Comparison of ENCODE assay signal across 9 cellular contexts in genomic region chr1:18681423-18681835, GRCh38. TPM values are rescaled to one million over a fixed set of nuclear protein-coding genes. Genes with fewer than 3 reads are reported as not detected.
DNase-seq lines count a peak whose midpoint lies in the region; ATAC-seq, FAIRE-seq and TF ChIP-seq lines count a peak whose summit lies in the region.
"Had no signal": no experiment of that assay in that cellular context is flagged by ENCODE, and none has a peak within 500 bp of the region (broad histone marks: within the 10 kb centered on the region; RNA-seq: fewer than 3 reads in every experiment).

No MANE protein-coding gene starts in this region.

- POLR2A ChIA-PET in MCF 10A (lab: Yijun Ruan, JAX), result interaction anchor here (0.8 kb wide), 1 partner anchor 64 kb away, joined by 3 read pairs; no protein-coding TSS in a partner anchor

- H3K4me3 Mint-ChIP-seq in MCF 10A (ENCODE audit: unreplicated experiment) (no peak overlapping the region), nephron (no peak overlapping the region)

- H3K27me3 Mint-ChIP-seq in MCF 10A (ENCODE audit: insufficient read depth, unreplicated experiment) (no peaks in the 10 kb centered on the region), nephron (ENCODE audit: low read depth) (peaks cover 68% of the 10 kb centered on the region)

- no peak for TF ChIP-seq EP300 in suprapubic skin (IDR thresholded peaks at IDR 0.05)

- H3K4me1 Mint-ChIP-seq in MCF 10A (ENCODE audit: insufficient read depth, unreplicated experiment), result peaks cover 6% of the 10 kb centered on the region
- H3K4me1 Mint-ChIP-seq in nephron, result peaks cover 14% of the 10 kb centered on the region

- no peak for ATAC-seq in HG03521 (IDR thresholded peaks at IDR 0.05; ENCODE audit: unreplicated experiment)

- H3K4me3 ChIP-seq in suprapubic skin, result no peak overlapping the region

- H3K27ac ChIP-seq in suprapubic skin, result no peak overlapping the region

- DNase-seq in AG20443 (ENCODE audit: low spot score) (peak; percentile 72), GM12891 (ENCODE audit: insufficient read length, low spot score) (peak; percentile 52), NCI-H345 (lab: John Stamatoyannopoulos, UW) (peak; percentile 15), MCF 10A (ENCODE audit: unreplicated experiment) (peak; percentile 83), NCI-H187 (lab: John Stamatoyannopoulos, UW) (no peak), suprapubic skin (ENCODE audit: low spot score in 2 of 2) (no peak)

- H3K9me3 Mint-ChIP-seq in MCF 10A (ENCODE audit: unreplicated experiment), result no peaks in the 10 kb centered on the region
- H3K9me3 Mint-ChIP-seq in nephron, result no peaks in the 10 kb centered on the region

- FAIRE-seq in GM12891 (lab: Jason Lieb, UNC), result peak; percentile 65

- peak overlapping the region; percentile 7 for H3K27ac Mint-ChIP-seq in MCF 10A (ENCODE audit: low read depth, unreplicated experiment)
- peak overlapping the region in 2 of 3 experiments; percentile 29 to 49 for H3K27ac Mint-ChIP-seq in nephron

- WGBS in suprapubic skin, result 58% methylated on average over 4 of the region's 4 CpGs

- no peaks in the 10 kb centered on the region for H3K36me3 ChIP-seq in suprapubic skin

- CTCF ChIA-PET in MCF 10A (lab: Yijun Ruan, JAX), result interaction anchor here (0.5 to 6.3 kb wide), 36 partner anchors 8 to 1876 kb away, joined by 3 to 122 read pairs (median 4); no protein-coding TSS in a partner anchor

- intact Hi-C loops in MCF 10A (cut with micrococcal nuclease), result loop anchor here (1.0 to 5.0 kb wide), 3 partner anchors 84 to 191 kb away; no protein-coding TSS in a partner anchor

- TF ChIP-seq CTCF in MCF 10A (IDR thresholded peaks at IDR 0.05; ENCODE audit: unreplicated experiment), result peak; percentile 79
- TF ChIP-seq CTCF in nephron (IDR thresholded peaks at IDR 0.05; ENCODE audit: unreplicated experiment in 3 of 3), result peak; percentile 39 to 52 (median 51)
- peak in 1 of 2 donors; percentile 50 for TF ChIP-seq CTCF in suprapubic skin (IDR thresholded peaks at IDR 0.05)

- no peaks in the 10 kb centered on the region for H3K9me3 ChIP-seq in suprapubic skin

- TF ChIP-seq POLR2A in GM12891 (IDR thresholded peaks at IDR 0.05; ENCODE audit: low read depth, low read length) (no peak), suprapubic skin (IDR thresholded peaks at IDR 0.05) (no peak)

- BruUV-seq in MCF 10A (replicated peaks; lab: Mats Ljungman, UMichigan), result no TSS peak

- no peaks in the 10 kb centered on the region for H3K4me1 ChIP-seq in suprapubic skin

- no peaks in the 10 kb centered on the region for H3K36me3 Mint-ChIP-seq in MCF 10A (ENCODE audit: insufficient read depth, unreplicated experiment)
- H3K36me3 Mint-ChIP-seq in nephron (ENCODE audit: low read depth), result no peaks in the 10 kb centered on the region

- H3K27me3 ChIP-seq in suprapubic skin, result peaks cover 41% of the 10 kb centered on the region

TF ChIP-seq in GM12891, 5 proteins besides CTCF, POLR2A, EP300 and RAD21:
- TF ChIP-seq SPI1 (IDR thresholded peaks at IDR 0.05; ENCODE audit: low read depth, low read length), result no peak
- TF ChIP-seq TAF1 (IDR thresholded peaks at IDR 0.05; ENCODE audit: low read depth, low read length), result no peak
- TF ChIP-seq POLR2AphosphoS5 (IDR thresholded peaks at IDR 0.05; ENCODE audit: low read depth, low read length), result no peak
- TF ChIP-seq PAX5 (IDR thresholded peaks at IDR 0.05; ENCODE audit: insufficient read depth, low read length, severe bottlenecking), result no peak
- no peak for TF ChIP-seq POU2F2 (IDR thresholded peaks at IDR 0.05; ENCODE audit: low read depth, low read length)
TF ChIP-seq in GM12891: peak in this region for 0.

RNA-seq across cellular contexts. Expression of gene PAX7, which starts 50.8 kb away (rescaled TPM):
- polyA plus RNA-seq in GM12891 (2012; ENCODE audit: low read depth, missing spikeins), result 0.01 TPM
- total RNA-seq in MCF 10A (2022) (not detected in 2 replicates), suprapubic skin (under 1 TPM in 1 of 4 donors, not detected in 3; 0.08 TPM)
- total RNA-seq: subcutaneous adipose tissue had no signal

Comparison
In these comparisons a context has a peak if more than half of its experiments do, and no peak if none do; other contexts are left out.
1. DNase-seq: peak in AG20443 (single experiment), GM12891 (single experiment), NCI-H345 (single experiment) and MCF 10A (single experiment); none in NCI-H187 (0 of 2) and suprapubic skin (0 of 2).